ENCODE assay signal across 7 cellular contexts in genomic region chr4:1869530-1870327, GRCh38. TPM values are rescaled to one million over a fixed set of nuclear protein-coding genes. Genes with fewer than 3 reads are reported as not detected.
DNase-seq lines count a peak whose midpoint lies in the region; ATAC-seq and TF ChIP-seq lines count a peak whose summit lies in the region.

No MANE protein-coding gene starts in this region.

- peak overlapping the region; percentile 90 for H3K27ac Mint-ChIP-seq in activated naive CD8-positive, alpha-beta T cell

- H3K4me3 ChIP-seq in tibial nerve, result peak overlapping the region; percentile 70 to 99 (median 94)

- no peak for TF ChIP-seq EP300 in tibial nerve (IDR thresholded peaks at IDR 0.05)

- H3K27me3 ChIP-seq in layer of hippocampus (ENCODE audit: control insufficient read depth, insufficient read depth, low read length), result no peaks in the 10 kb centered on the region
- no peaks in the 10 kb centered on the region for H3K27me3 ChIP-seq in tibial nerve

- peaks cover 0 to 24% (median 18%) of the 10 kb centered on the region in 4 donors for H3K4me1 ChIP-seq in tibial nerve

- no peak for TF ChIP-seq CTCF in tibial nerve (IDR thresholded peaks at IDR 0.05)

- DNase-seq in tibial nerve (ENCODE audit: low spot score in 2 of 2) (no peak), NCI-H526 treated with DMSO at 0.1 percent for 48 hours (lab: John Stamatoyannopoulos, UW) (no peak), SK-N-DZ (ENCODE audit: low spot score) (no peak)

- ATAC-seq in GM19043 (IDR thresholded peaks at IDR 0.05; ENCODE audit: low read depth, unreplicated experiment), result peak; percentile 4
- peak; percentile 1 for ATAC-seq in HG03045 (IDR thresholded peaks at IDR 0.05; ENCODE audit: unreplicated experiment)

- H3K27ac ChIP-seq in layer of hippocampus (ENCODE audit: low read depth, low read length) (peak overlapping the region; percentile 90), tibial nerve (peak overlapping the region; percentile 86 to 100 (median 98))

- peak overlapping the region; percentile 84 for H3K4me3 Mint-ChIP-seq in activated naive CD8-positive, alpha-beta T cell

- no peaks in the 10 kb centered on the region for H3K36me3 Mint-ChIP-seq in activated naive CD8-positive, alpha-beta T cell

- TF ChIP-seq POLR2A in tibial nerve (IDR thresholded peaks at IDR 0.05), result no peak

- no peaks in the 10 kb centered on the region for H3K9me3 Mint-ChIP-seq in activated naive CD8-positive, alpha-beta T cell (ENCODE audit: low read depth)

- H3K27me3 Mint-ChIP-seq in activated naive CD8-positive, alpha-beta T cell, result no peaks in the 10 kb centered on the region

- no peaks in the 10 kb centered on the region for H3K36me3 ChIP-seq in tibial nerve

- WGBS in tibial nerve, 2 donors, result 66% methylated on average over 15 to 17 of the region's 19 CpGs

- no peaks in the 10 kb centered on the region for H3K9me3 ChIP-seq in tibial nerve

- H3K4me1 Mint-ChIP-seq in activated naive CD8-positive, alpha-beta T cell (ENCODE audit: low read depth), result peaks cover 32% of the 10 kb centered on the region

RNA-seq across cellular contexts. Expression of gene NSD2, which starts 1.5 kb away (rescaled TPM):
- 10 to 100 TPM; 27.2 to 45.6 (median 32.2) TPM for total RNA-seq in tibial nerve
- polyA plus RNA-seq in SK-N-DZ (2014; cell fraction: cytosol; rRNA removed), result 53.6 and 63.8 TPM in 2 replicates
- 79.0 and 124 TPM in 2 replicates for polyA plus RNA-seq in SK-N-DZ (2014; cell fraction: nucleus; rRNA removed)

RNA-seq across cellular contexts. Expression of gene LETM1, which starts 13.8 kb away (rescaled TPM):
- 10 to 100 TPM; 53.5 to 85.5 (median 68.6) TPM for total RNA-seq in tibial nerve
- polyA plus RNA-seq in SK-N-DZ (2014; cell fraction: cytosol; rRNA removed), result 19.3 and 21.5 TPM in 2 replicates
- polyA plus RNA-seq in SK-N-DZ (2014; cell fraction: nucleus; rRNA removed), result 69.2 and 77.3 TPM in 2 replicates
